In genomic region chr19:38989066-38989605, GRCh38 we compare ENCODE assay signal across 1 cellular context.
A peak's percentile ranks its signal among the peaks of the same experiment; 100 is the strongest.
TF ChIP-seq lines count a peak whose summit lies in the region.

No MANE protein-coding gene starts in this region.

TF ChIP-seq in K562, 482 proteins besides CTCF, POLR2A, EP300 and RAD21:
- TF ChIP-seq ZKSCAN8 (CRISPR knock-in tag; IDR thresholded peaks at IDR 0.05) = peak; percentile 73
- 0 out of 2 replicates have a peak, but pooled peaks have one; percentile 4 for TF ChIP-seq CBFA2T3 (IDR thresholded peaks at IDR 0.05)
- TF ChIP-seq HCFC1 (IDR thresholded peaks at IDR 0.05; ENCODE audit: low read depth, low read length) = no peak
- TF ChIP-seq MEIS2 (IDR thresholded peaks at IDR 0.05; ENCODE audit: partially characterized antibody) = peak; percentile 34
- no peak for TF ChIP-seq SMAD1 (IDR thresholded peaks at IDR 0.05; ENCODE audit: low read depth, low read length, partially characterized antibody)
- no peak for TF ChIP-seq TSC22D4 (tag; IDR thresholded peaks at IDR 0.05)
